Comparison of ENCODE assay signal across 3 cellular contexts in genomic region chr4:72424006-72424405, GRCh38.
"Had no signal": no experiment of that assay in that cellular context is flagged by ENCODE, and none has a peak within 500 bp of the region (broad histone marks: within the 10 kb centered on the region; RNA-seq: fewer than 3 reads in every experiment).

No MANE protein-coding gene starts in this region.

- DNase-seq: GDM1, GF-D8 had no signal

- ATAC-seq: GM12878 had no signal

- H3K4me3 ChIP-seq: GM12878 had no signal
